ENCODE assay signal across 10 cellular contexts in the genomic region with DNA sequence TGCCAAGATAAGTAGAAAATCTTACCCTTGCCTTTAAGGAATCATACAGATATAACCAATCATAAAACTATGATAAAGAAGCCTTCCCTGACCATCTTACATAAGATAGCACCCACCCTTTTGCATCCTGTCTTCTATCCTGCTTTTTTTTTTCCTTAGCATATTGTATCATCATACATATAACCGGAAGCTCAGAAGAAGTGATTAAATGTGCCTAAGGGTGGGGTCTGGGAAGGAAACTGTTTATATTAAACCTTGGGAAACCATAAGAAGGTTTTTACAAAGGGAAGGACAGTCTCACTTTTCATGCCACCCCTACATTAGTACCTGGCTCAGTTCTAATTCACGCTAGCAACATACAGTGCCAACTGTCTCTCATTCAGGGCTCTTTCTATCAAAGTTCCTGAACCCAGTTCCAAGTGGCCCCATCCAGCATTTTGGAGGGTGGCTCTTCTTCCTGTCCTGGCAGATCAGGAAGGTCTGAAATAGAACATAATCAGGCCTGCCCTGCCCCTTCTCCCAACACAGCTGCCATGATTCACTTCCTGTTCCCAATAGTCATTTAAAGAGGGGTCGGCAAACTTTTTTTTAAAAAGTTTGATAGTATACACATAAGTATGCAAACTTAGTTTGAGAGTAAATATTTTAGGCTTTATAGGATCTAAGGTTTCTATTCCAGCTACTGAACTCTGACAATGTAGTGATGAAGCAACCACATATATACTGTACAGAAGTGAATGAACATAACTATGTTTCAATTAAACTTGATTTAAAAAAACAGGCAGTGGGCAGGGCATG.
DNase-seq lines count a peak whose midpoint lies in the region; ATAC-seq and TF ChIP-seq lines count a peak whose summit lies in the region.
"Had no signal": no experiment of that assay in that cellular context is flagged by ENCODE, and none has a peak within 500 bp of the region (broad histone marks: within the 10 kb centered on the region; RNA-seq: fewer than 3 reads in every experiment).

No MANE protein-coding gene starts in this region.

- H3K27me3 ChIP-seq in spleen (replicated peaks in 1 of 7): no peaks in the 10 kb centered on the region
- H3K27me3 ChIP-seq: neutrophil had no signal

- no peak overlapping the region for H3K4me3 Mint-ChIP-seq in activated CD8-positive, alpha-beta T cell treated with anti-CD3 and anti-CD28 coated beads, Interleukin-2, amount 10 ng/mL, durations not matched to agents 7 days and 5 days

- TF ChIP-seq POLR2A in spleen (IDR thresholded peaks at IDR 0.05): no peak

- no peak overlapping the region for H3K4me3 ChIP-seq in spleen

- CTCF ChIA-PET in activated CD8-positive, alpha-beta T cell treated with anti-CD3 and anti-CD28 coated beads, Interleukin-2, amount 10 ng/mL, durations not matched to agents 7 days and 5 days (lab: Charles Lee): interaction anchor here (1.3 to 13.3 kb wide), 7 partner anchors 9 to 302 kb away, joined by 3 to 735 read pairs (median 7); no protein-coding TSS in a partner anchor

- peaks cover 0 to 23% (median 0%) of the 10 kb centered on the region in 6 donors for H3K36me3 ChIP-seq in spleen
- H3K36me3 ChIP-seq: neutrophil had no signal

- DNase-seq in HS-27A (ENCODE audit: low read depth) (peak; percentile 59), Right ventricle myocardium superior (no peak), spleen (no peak)
- DNase-seq in activated CD8-positive, alpha-beta T cell treated with anti-CD3 and anti-CD28 coated beads, Interleukin-2, amount 10 ng/mL, durations not matched to agents 7 days and 5 days: no peak
- DNase-seq: activated CD4-positive, CD25-positive, alpha-beta regulatory T cell treated with anti-CD3 and anti-CD28 coated beads, Interleukin-2, amount 50 U/mL, for 72 hours; NCI-H2227 treated with DMSO at 0.1 percent for 48 hours had no signal

- no peak for ATAC-seq in activated CD8-positive, alpha-beta T cell treated with anti-CD3 and anti-CD28 coated beads, Interleukin-2, amount 10 ng/mL, durations not matched to agents 7 days and 5 days
- peak; percentile 55 for ATAC-seq in Right ventricle myocardium superior (ENCODE audit: poor library complexity)
- ATAC-seq in GM18867 (IDR thresholded peaks at IDR 0.05; ENCODE audit: unreplicated experiment): no peak
- no peak for ATAC-seq in HG02970 (IDR thresholded peaks at IDR 0.05; ENCODE audit: low FRiP score, unreplicated experiment)
- ATAC-seq in GM19467 (IDR thresholded peaks at IDR 0.05; ENCODE audit: unreplicated experiment): no peak

- H3K9me3 Mint-ChIP-seq in activated CD8-positive, alpha-beta T cell treated with anti-CD3 and anti-CD28 coated beads, Interleukin-2, amount 10 ng/mL, durations not matched to agents 7 days and 5 days (ENCODE audit: insufficient read depth): no peaks in the 10 kb centered on the region

- H3K36me3 Mint-ChIP-seq in activated CD8-positive, alpha-beta T cell treated with anti-CD3 and anti-CD28 coated beads, Interleukin-2, amount 10 ng/mL, durations not matched to agents 7 days and 5 days (ENCODE audit: low read depth): peaks cover 12% of the 10 kb centered on the region

- POLR2A ChIA-PET in activated CD8-positive, alpha-beta T cell treated with anti-CD3 and anti-CD28 coated beads, Interleukin-2, amount 10 ng/mL, durations not matched to agents 7 days and 5 days (lab: Charles Lee): interaction anchor here (0.6 to 1.9 kb wide), 4 partner anchors 65 to 137 kb away, joined by 3 to 6 read pairs (median 4); no protein-coding TSS in a partner anchor

- intact Hi-C loops in Right ventricle myocardium superior (cut with DNase I) (no loop called here), spleen (cut with DNase I; ENCODE audit: low total_unique reads) (no loop called here)

- H3K27ac ChIP-seq in spleen: peak overlapping the region in 7 of 8 donors; percentile 47 to 77 (median 73)
- H3K27ac ChIP-seq: neutrophil had no signal

- no peaks in the 10 kb centered on the region for H3K27me3 Mint-ChIP-seq in activated CD8-positive, alpha-beta T cell treated with anti-CD3 and anti-CD28 coated beads, Interleukin-2, amount 10 ng/mL, durations not matched to agents 7 days and 5 days (ENCODE audit: low read depth)

- TF ChIP-seq CTCF in spleen (IDR thresholded peaks at IDR 0.05 in 8 of 11, conservative IDR thresholded peaks at IDR 0.05 in 3 of 11): no peak

- H3K4me1 Mint-ChIP-seq in activated CD8-positive, alpha-beta T cell treated with anti-CD3 and anti-CD28 coated beads, Interleukin-2, amount 10 ng/mL, durations not matched to agents 7 days and 5 days (ENCODE audit: low read depth): peaks cover 44% of the 10 kb centered on the region

- no peaks in the 10 kb centered on the region for H3K9me3 ChIP-seq in spleen
- H3K9me3 ChIP-seq: neutrophil had no signal

- peak overlapping the region; percentile 12 for H3K27ac Mint-ChIP-seq in activated CD8-positive, alpha-beta T cell treated with anti-CD3 and anti-CD28 coated beads, Interleukin-2, amount 10 ng/mL, durations not matched to agents 7 days and 5 days

- 49 to 60% (median 58%) methylated on average over 3 of the region's 3 CpGs for WGBS in spleen, 5 donors

- peaks cover 40 to 77% (median 56%) of the 10 kb centered on the region in 6 donors for H3K4me1 ChIP-seq in spleen
